Comparison of ENCODE assay signal across 8 cellular contexts in the genomic region with DNA sequence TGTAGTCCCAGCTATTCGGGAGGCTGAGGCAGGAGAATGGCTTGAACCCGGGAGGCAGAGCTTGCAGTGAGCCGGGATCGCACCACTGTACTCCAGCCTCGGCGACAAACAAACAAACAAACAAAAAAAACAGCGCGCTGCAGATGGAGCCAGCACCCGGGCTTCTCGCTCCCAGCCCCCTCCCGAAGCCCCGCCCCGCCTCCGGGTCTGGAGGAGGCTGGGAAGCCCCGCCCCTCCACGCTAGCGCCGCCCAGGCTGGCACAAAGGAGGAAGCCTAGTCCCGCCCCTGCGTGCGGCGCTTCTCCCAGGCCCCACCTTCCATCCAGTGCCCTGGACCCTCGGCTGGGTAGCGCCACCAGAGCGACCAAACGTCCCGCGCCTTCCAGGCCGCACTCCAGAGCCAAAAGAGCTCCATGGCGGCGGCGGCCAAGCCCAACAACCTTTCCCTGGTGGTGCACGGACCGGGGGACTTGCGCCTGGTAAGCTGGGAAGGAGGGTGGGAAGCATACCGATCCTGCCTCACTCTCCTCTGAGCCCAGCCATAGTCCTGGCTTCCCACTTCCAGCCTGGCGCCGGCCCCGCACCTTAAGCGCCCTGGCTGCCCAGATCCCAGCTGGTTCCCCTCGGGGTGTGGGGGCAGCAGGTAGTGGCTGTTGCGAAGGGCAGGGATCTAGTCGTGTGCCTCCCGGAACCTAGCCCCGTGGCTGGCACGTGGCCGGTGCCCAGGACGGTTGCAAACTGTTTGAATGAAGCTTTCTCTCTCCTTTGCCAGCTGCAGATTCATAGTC. TPM values are rescaled to one million over a fixed set of nuclear protein-coding genes. Genes with fewer than 3 reads are reported as not detected.
A peak's percentile ranks its signal among the peaks of the same experiment; 100 is the strongest.
DNase-seq lines count a peak whose midpoint lies in the region; ATAC-seq and TF ChIP-seq lines count a peak whose summit lies in the region.

SORD (plus strand) TSS at position 325 of the 788 bp plus-strand sequence; CDS start at position 414, 89 bp downstream.

- peak; percentile 12 for DNase-seq in DMS153 treated with DMSO at 0.1 percent for 48 hours (lab: John Stamatoyannopoulos, UW; ENCODE audit: unreplicated experiment)
- DNase-seq in PC-9, result peak; percentile 64 to 91
- peak; percentile 91 for DNase-seq in activated T-cell treated with anti-CD3 and anti-CD28 coated beads, Interleukin-2, amount 50 U/mL, for 4 hours
- DNase-seq in stimulated activated CD8-positive, alpha-beta memory T cell treated with anti-CD3 and anti-CD28 coated beads, Interleukin-7, amount 100 ng/mL, for 24 hours (ENCODE audit: low read depth), result peak; percentile 83

- H3K4me1 Mint-ChIP-seq in activated T-cell treated with anti-CD3 and anti-CD28 coated beads, Interleukin-2, amount 50 U/mL, for 4 hours (ENCODE audit: low read depth), result peaks cover 20% of the 10 kb centered on the region

- H4K20me1 ChIP-seq in PC-9 (ENCODE audit: insufficient read depth), result no peaks in the 10 kb centered on the region

- POLR2A ChIA-PET in PC-9 (lab: Charles Lee; ENCODE audit: unreplicated experiment), result interaction anchor here (0.5 to 0.6 kb wide), 3 partner anchors 20 to 95 kb away, joined by 3 to 4 read pairs (median 3); no protein-coding TSS in a partner anchor

- H3F3A ChIP-seq in PC-9 (ENCODE audit: insufficient read depth, low read depth), result no peaks in the 10 kb centered on the region

- H3K36me3 ChIP-seq in PC-9 (ENCODE audit: low read depth) (no peaks in the 10 kb centered on the region), muscle layer of duodenum (ENCODE audit: control insufficient read depth in 1 of 2, insufficient read depth in 2 of 2, low read length in 2 of 2) (no peaks in the 10 kb centered on the region)

- no peaks in the 10 kb centered on the region for H3K9me3 Mint-ChIP-seq in activated T-cell treated with anti-CD3 and anti-CD28 coated beads, Interleukin-2, amount 50 U/mL, for 4 hours

- H3K27ac ChIP-seq in PC-9 (0 out of 2 replicates have a peak within 1 kb of the TSS, but pooled peaks have one; percentile 24), muscle layer of duodenum (ENCODE audit: low read length) (peak within 1 kb of the TSS; percentile 31)

- ATAC-seq in GM21576 (IDR thresholded peaks at IDR 0.05; ENCODE audit: unreplicated experiment) (peak; percentile 92), esophagus mucosa (peak; percentile 96)
- peak; percentile 99 for ATAC-seq in activated T-cell treated with anti-CD3 and anti-CD28 coated beads, Interleukin-2, amount 50 U/mL, for 4 hours

- H3K4me3 ChIP-seq in PC-9, result peak within 1 kb of the TSS; percentile 77
- peak within 1 kb of the TSS; percentile 72 to 75 for H3K4me3 ChIP-seq in muscle layer of duodenum (ENCODE audit: low read depth in 1 of 2, low read length in 2 of 2)

- no peaks in the 10 kb centered on the region for H3K36me3 Mint-ChIP-seq in activated T-cell treated with anti-CD3 and anti-CD28 coated beads, Interleukin-2, amount 50 U/mL, for 4 hours (ENCODE audit: insufficient read depth)

- no peaks in the 10 kb centered on the region for H3K9me3 ChIP-seq in PC-9 (ENCODE audit: insufficient read depth, low read depth)
- no peaks in the 10 kb centered on the region for H3K9me3 ChIP-seq in muscle layer of duodenum (ENCODE audit: control insufficient read depth in 1 of 2, low read length in 2 of 2)

- intact Hi-C loops in PC-9 (cut with micrococcal nuclease; ENCODE audit: unreplicated experiment), result no loop called here

- H3K4me1 ChIP-seq in PC-9 (replicated peaks; ENCODE audit: insufficient read depth) (peaks cover 11% of the 10 kb centered on the region), muscle layer of duodenum (ENCODE audit: control insufficient read depth in 1 of 2, insufficient read depth in 2 of 2, low read length in 2 of 2) (peaks cover 4 to 8% of the 10 kb centered on the region in 2 donors)

- CTCF ChIA-PET in PC-9 (lab: Charles Lee), result no interaction called here

- H3K4me2 ChIP-seq in PC-9, result peak within 1 kb of the TSS; percentile 95

- no TSS peak for BruUV-seq in PC-9 (replicated peaks; lab: Mats Ljungman, UMichigan)

- no peak for TF ChIP-seq CTCF in PC-9 (conservative IDR thresholded peaks at IDR 0.05)

- no peak for TF ChIP-seq RAD21 in Ishikawa (IDR thresholded peaks at IDR 0.05; ENCODE audit: low read depth)

- H3K27me3 ChIP-seq in PC-9 (ENCODE audit: insufficient read depth, low read depth), result peaks cover 4% of the 10 kb centered on the region; the same call in 1 of the 2 replicates
- H3K27me3 ChIP-seq in muscle layer of duodenum (ENCODE audit: low read depth, low read length), result no peaks in the 10 kb centered on the region

- H3K9me2 ChIP-seq in PC-9 (ENCODE audit: insufficient read depth), result no peaks in the 10 kb centered on the region

- H3K79me2 ChIP-seq in PC-9 (ENCODE audit: low read depth), result no peaks in the 10 kb centered on the region

- peak within 1 kb of the TSS; percentile 94 for H2AFZ ChIP-seq in PC-9

- peaks cover 22% of the 10 kb centered on the region for H3K27me3 Mint-ChIP-seq in activated T-cell treated with anti-CD3 and anti-CD28 coated beads, Interleukin-2, amount 50 U/mL, for 4 hours (ENCODE audit: low read depth)

- H3K4me3 Mint-ChIP-seq in activated T-cell treated with anti-CD3 and anti-CD28 coated beads, Interleukin-2, amount 50 U/mL, for 4 hours, result peak within 1 kb of the TSS; percentile 85

- TF ChIP-seq EP300 in Ishikawa (IDR thresholded peaks at IDR 0.05; ENCODE audit: borderline replicate concordance), result no peak

TF ChIP-seq in Ishikawa, 13 proteins besides CTCF, POLR2A, EP300 and RAD21:
- TF ChIP-seq FOXM1 (IDR thresholded peaks at IDR 0.05; ENCODE audit: borderline replicate concordance, low read depth) (no peak), TAF1 (IDR thresholded peaks at IDR 0.05; ENCODE audit: low read depth) (peak; percentile 43; the same call in 1 of the 2 replicates), USF1 (IDR thresholded peaks at IDR 0.05) (peak; percentile 30; the same call in 1 of the 2 replicates), ZBTB7A (IDR thresholded peaks at IDR 0.05; ENCODE audit: low read depth) (peak; percentile 75; the same call in 1 of the 2 replicates)
- TF ChIP-seq, protein P1, sequence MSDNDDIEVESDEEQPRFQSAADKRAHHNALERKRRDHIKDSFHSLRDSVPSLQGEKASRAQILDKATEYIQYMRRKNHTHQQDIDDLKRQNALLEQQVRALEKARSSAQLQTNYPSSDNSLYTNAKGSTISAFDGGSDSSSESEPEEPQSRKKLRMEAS (IDR thresholded peaks at IDR 0.05), result peak; percentile 98
- TF ChIP-seq, protein P2, sequence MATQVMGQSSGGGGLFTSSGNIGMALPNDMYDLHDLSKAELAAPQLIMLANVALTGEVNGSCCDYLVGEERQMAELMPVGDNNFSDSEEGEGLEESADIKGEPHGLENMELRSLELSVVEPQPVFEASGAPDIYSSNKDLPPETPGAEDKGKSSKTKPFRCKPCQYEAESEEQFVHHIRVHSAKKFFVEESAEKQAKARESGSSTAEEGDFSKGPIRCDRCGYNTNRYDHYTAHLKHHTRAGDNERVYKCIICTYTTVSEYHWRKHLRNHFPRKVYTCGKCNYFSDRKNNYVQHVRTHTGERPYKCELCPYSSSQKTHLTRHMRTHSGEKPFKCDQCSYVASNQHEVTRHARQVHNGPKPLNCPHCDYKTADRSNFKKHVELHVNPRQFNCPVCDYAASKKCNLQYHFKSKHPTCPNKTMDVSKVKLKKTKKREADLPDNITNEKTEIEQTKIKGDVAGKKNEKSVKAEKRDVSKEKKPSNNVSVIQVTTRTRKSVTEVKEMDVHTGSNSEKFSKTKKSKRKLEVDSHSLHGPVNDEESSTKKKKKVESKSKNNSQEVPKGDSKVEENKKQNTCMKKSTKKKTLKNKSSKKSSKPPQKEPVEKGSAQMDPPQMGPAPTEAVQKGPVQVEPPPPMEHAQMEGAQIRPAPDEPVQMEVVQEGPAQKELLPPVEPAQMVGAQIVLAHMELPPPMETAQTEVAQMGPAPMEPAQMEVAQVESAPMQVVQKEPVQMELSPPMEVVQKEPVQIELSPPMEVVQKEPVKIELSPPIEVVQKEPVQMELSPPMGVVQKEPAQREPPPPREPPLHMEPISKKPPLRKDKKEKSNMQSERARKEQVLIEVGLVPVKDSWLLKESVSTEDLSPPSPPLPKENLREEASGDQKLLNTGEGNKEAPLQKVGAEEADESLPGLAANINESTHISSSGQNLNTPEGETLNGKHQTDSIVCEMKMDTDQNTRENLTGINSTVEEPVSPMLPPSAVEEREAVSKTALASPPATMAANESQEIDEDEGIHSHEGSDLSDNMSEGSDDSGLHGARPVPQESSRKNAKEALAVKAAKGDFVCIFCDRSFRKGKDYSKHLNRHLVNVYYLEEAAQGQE (IDR thresholded peaks at IDR 0.05; ENCODE audit: low read depth), result no peak

RNA-seq across cellular contexts. Expression of gene SORD, which starts in this region (rescaled TPM):
- total RNA-seq in PC-9 (2021) (66.4 and 69.6 TPM in 2 replicates), esophagus mucosa (26.3 TPM)
- 10 to 100 TPM; 26.9 to 42.7 (median 32.6) TPM for total RNA-seq in activated T-cell treated with anti-CD3 and anti-CD28 coated beads, Interleukin-2, amount 50 U/mL, for 4 hours

Comparison
In these comparisons a context has a peak if more than half of its experiments do, and no peak if none do; other contexts are left out.
1. Peak in every context shown above with its lines: DNase-seq, ATAC-seq, H3K4me3 ChIP-seq and H3K27ac ChIP-seq.
2. DNase-seq: peak in every context shown above with its lines; median percentile 91 in activated T-cell treated with anti-CD3 and anti-CD28 coated beads, Interleukin-2, amount 50 U/mL, for 4 hours; 83 in stimulated activated CD8-positive, alpha-beta memory T cell treated with anti-CD3 and anti-CD28 coated beads, Interleukin-7, amount 100 ng/mL, for 24 hours; 78 in PC-9; 12 in DMS153 treated with DMSO at 0.1 percent for 48 hours.